Comparison of ENCODE assay signal across 8 cellular contexts in genomic region chr3:48435774-48436476, GRCh38. TPM values are rescaled to one million over a fixed set of nuclear protein-coding genes. Genes with fewer than 3 reads are reported as not detected.
DNase-seq lines count a peak whose midpoint lies in the region; ATAC-seq and TF ChIP-seq lines count a peak whose summit lies in the region.

No MANE protein-coding gene starts in this region.

- peak; percentile 88 to 89 for DNase-seq in AML-193 (lab: John Stamatoyannopoulos, UW)
- peak; percentile 47 for DNase-seq in GOT3 (lab: John Stamatoyannopoulos, UW)
- peak; percentile 67 for DNase-seq in NCI-H526 treated with DMSO at 0.1 percent for 48 hours (lab: John Stamatoyannopoulos, UW)
- peak; percentile 90 for DNase-seq in activated CD4-positive, alpha-beta T cell treated with anti-CD3 and anti-CD28 coated beads, Interleukin-2, amount 10 ng/mL, durations not matched to agents 7 days and 5 days
- DNase-seq in dermis microvascular lymphatic vessel endothelial cell (ENCODE audit: low read depth in 2 of 2): peak; percentile 74 to 87
- DNase-seq in stimulated activated CD4-positive, alpha-beta T cell treated with anti-CD3 and anti-CD28 coated beads, Interleukin-4, amount 100 ng/mL, for 4 hours: peak; percentile 77 to 80

- CTCF ChIA-PET in activated CD4-positive, alpha-beta T cell treated with anti-CD3 and anti-CD28 coated beads, Interleukin-2, amount 10 ng/mL, durations not matched to agents 7 days and 5 days (lab: Charles Lee): interaction anchor here (0.5 to 5.5 kb wide), 84 partner anchors 9 to 637 kb away, joined by 3 to 80 read pairs (median 4); partner anchors contain the start of genes ATRIP, CDC25A, IP6K2 and PFKFB4

- ATAC-seq in GM21381 (IDR thresholded peaks at IDR 0.05; ENCODE audit: unreplicated experiment): no peak

- no peak overlapping the region for H3K27ac ChIP-seq in liver (ENCODE audit: low read depth in 1 of 2, low read length in 2 of 2)

- H3K27me3 ChIP-seq in liver (ENCODE audit: control insufficient read depth in 4 of 4, insufficient read depth in 4 of 4, low read length in 3 of 4): no peaks in the 10 kb centered on the region

- no peaks in the 10 kb centered on the region for H3K27me3 Mint-ChIP-seq in activated CD4-positive, alpha-beta T cell treated with anti-CD3 and anti-CD28 coated beads, Interleukin-2, amount 10 ng/mL, durations not matched to agents 7 days and 5 days

- H3K4me3 Mint-ChIP-seq in activated CD4-positive, alpha-beta T cell treated with anti-CD3 and anti-CD28 coated beads, Interleukin-2, amount 10 ng/mL, durations not matched to agents 7 days and 5 days: no peak overlapping the region

- H3K9me3 ChIP-seq in liver (ENCODE audit: control insufficient read depth in 4 of 4, low read length in 3 of 4): no peaks in the 10 kb centered on the region

- peaks cover 31% of the 10 kb centered on the region for H3K4me1 Mint-ChIP-seq in activated CD4-positive, alpha-beta T cell treated with anti-CD3 and anti-CD28 coated beads, Interleukin-2, amount 10 ng/mL, durations not matched to agents 7 days and 5 days

- POLR2A ChIA-PET in activated CD4-positive, alpha-beta T cell treated with anti-CD3 and anti-CD28 coated beads, Interleukin-2, amount 10 ng/mL, durations not matched to agents 7 days and 5 days (lab: Charles Lee): interaction anchor here (0.5 to 0.7 kb wide), 3 partner anchors 10 to 34 kb away, joined by 3 to 4 read pairs (median 4); partner anchors contain the start of gene ATRIP

- no peak overlapping the region for H3K9ac ChIP-seq in liver (ENCODE audit: low read depth in 1 of 2, low read length in 2 of 2)

- H3K4me1 ChIP-seq in liver (ENCODE audit: control insufficient read depth in 4 of 4, insufficient read depth in 4 of 4, low read length in 3 of 4): peaks cover 5 to 36% (median 18%) of the 10 kb centered on the region in 4 donors

- no peak overlapping the region for H3K27ac Mint-ChIP-seq in activated CD4-positive, alpha-beta T cell treated with anti-CD3 and anti-CD28 coated beads, Interleukin-2, amount 10 ng/mL, durations not matched to agents 7 days and 5 days

- peak; percentile 100 for TF ChIP-seq RAD21 in liver (IDR thresholded peaks at IDR 0.05)

- 39% methylated on average over 7 of the region's 7 CpGs for WGBS in liver

- peak; percentile 100 for TF ChIP-seq CTCF in liver (IDR thresholded peaks at IDR 0.05; ENCODE audit: low read depth, low read length, missing input control)

- no peak overlapping the region for H3K4me3 ChIP-seq in liver (ENCODE audit: low read depth in 1 of 3, low read length in 3 of 3)

- H3K36me3 ChIP-seq in liver (ENCODE audit: control insufficient read depth in 4 of 4, insufficient read depth in 3 of 4, low read depth in 1 of 4, low read length in 3 of 4): peaks cover 0 to 7% (median 0%) of the 10 kb centered on the region in 4 donors

- no peaks in the 10 kb centered on the region for H3K9me3 Mint-ChIP-seq in activated CD4-positive, alpha-beta T cell treated with anti-CD3 and anti-CD28 coated beads, Interleukin-2, amount 10 ng/mL, durations not matched to agents 7 days and 5 days

- peaks cover 27% of the 10 kb centered on the region for H3K36me3 Mint-ChIP-seq in activated CD4-positive, alpha-beta T cell treated with anti-CD3 and anti-CD28 coated beads, Interleukin-2, amount 10 ng/mL, durations not matched to agents 7 days and 5 days (ENCODE audit: low read depth)

TF ChIP-seq in liver, 16 proteins besides CTCF, POLR2A, EP300 and RAD21:
- TF ChIP-seq JUND (IDR thresholded peaks at IDR 0.05) (no peak), SP1 (IDR thresholded peaks at IDR 0.05) (no peak), HNF4A (conservative IDR thresholded peaks at IDR 0.05) (no peak), RXRA (IDR thresholded peaks at IDR 0.05) (peak in 1 of 2 donors; percentile 23), REST (IDR thresholded peaks at IDR 0.05) (no peak), HNF4G (IDR thresholded peaks at IDR 0.05) (no peak), GABPA (IDR thresholded peaks at IDR 0.05 in 1 of 2, conservative IDR thresholded peaks at IDR 0.05 in 1 of 2) (peak in 1 of 2 donors; percentile 21)

RNA-seq across cellular contexts. Expression of gene CCDC51, which starts 4.0 kb away (rescaled TPM):
- 10 to 100 TPM; 11.6 to 15.1 TPM for total RNA-seq in activated CD4-positive, alpha-beta T cell treated with anti-CD3 and anti-CD28 coated beads, Interleukin-2, amount 10 ng/mL, durations not matched to agents 7 days and 5 days
- total RNA-seq in dermis microvascular lymphatic vessel endothelial cell: 9.7 and 13.1 TPM in 2 replicates
- 10 to 100 TPM in 1 of 2 donors, 1 to 10 TPM in 1; 7.9 to 12.7 TPM for total RNA-seq in liver
- 10 to 100 TPM in 1 of 2 donors, 1 to 10 TPM in 1; 9.2 to 13.7 TPM for polyA plus RNA-seq in liver

RNA-seq across cellular contexts. Expression of gene TMA7, which starts 4.1 kb away (rescaled TPM):
- total RNA-seq in activated CD4-positive, alpha-beta T cell treated with anti-CD3 and anti-CD28 coated beads, Interleukin-2, amount 10 ng/mL, durations not matched to agents 7 days and 5 days: 100 to 1,000 TPM; 285 to 290 TPM
- total RNA-seq in dermis microvascular lymphatic vessel endothelial cell (108 and 193 TPM in 2 replicates), liver (10 to 100 TPM; 75.2 to 92.0 TPM)
- polyA plus RNA-seq in liver: 100 to 1,000 TPM; 134 to 241 TPM

RNA-seq across cellular contexts. Expression of gene PLXNB1, which starts 6.0 kb away (rescaled TPM):
- total RNA-seq in activated CD4-positive, alpha-beta T cell treated with anti-CD3 and anti-CD28 coated beads, Interleukin-2, amount 10 ng/mL, durations not matched to agents 7 days and 5 days: 1 to 10 TPM; 2.3 to 2.5 TPM
- total RNA-seq in dermis microvascular lymphatic vessel endothelial cell: 13.9 and 20.5 TPM in 2 replicates
- total RNA-seq in liver: 100 to 1,000 TPM in 1 of 2 donors, 10 to 100 TPM in 1; 90.0 to 204 TPM
- polyA plus RNA-seq in liver: 10 to 100 TPM; 38.1 to 55.7 TPM

RNA-seq across cellular contexts. Expression of gene ATRIP, which starts 10.6 kb away (rescaled TPM):
- total RNA-seq in activated CD4-positive, alpha-beta T cell treated with anti-CD3 and anti-CD28 coated beads, Interleukin-2, amount 10 ng/mL, durations not matched to agents 7 days and 5 days: 10 to 100 TPM; 17.4 to 19.4 TPM
- total RNA-seq in dermis microvascular lymphatic vessel endothelial cell (4.9 and 6.1 TPM in 2 replicates), liver (1 to 10 TPM; 3.3 to 4.6 TPM)
- polyA plus RNA-seq in liver: 1 to 10 TPM; 1.7 to 2.5 TPM
